Comparison of ENCODE assay signal across 8 cellular contexts in the genomic region with DNA sequence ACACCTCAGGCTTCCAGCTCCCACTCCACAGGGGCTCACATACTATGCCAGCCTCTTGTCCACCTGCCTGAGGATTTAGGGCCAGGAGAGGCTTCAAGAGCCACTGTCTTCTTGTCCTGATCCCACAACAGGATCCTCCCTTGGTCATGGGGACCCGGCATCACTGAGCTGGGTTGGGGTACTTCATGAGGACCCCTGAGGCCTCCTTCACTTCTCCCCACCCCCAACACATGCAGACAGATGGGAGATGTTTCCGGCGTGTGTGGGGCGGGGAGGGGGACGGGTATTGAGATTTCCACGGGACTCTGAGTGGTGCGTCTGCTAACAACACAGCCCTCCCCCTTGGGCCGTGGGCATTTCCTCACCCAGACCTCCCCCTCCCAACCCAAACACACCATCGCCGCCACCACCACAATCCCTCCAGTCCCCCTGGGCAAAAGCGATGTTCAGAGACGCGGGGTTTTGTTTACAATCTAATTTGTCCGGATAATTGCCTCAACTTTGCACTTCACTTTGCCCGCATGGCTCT. TPM values are rescaled to one million over a fixed set of nuclear protein-coding genes. Genes with fewer than 3 reads are reported as not detected.
DNase-seq lines count a peak whose midpoint lies in the region; ATAC-seq and TF ChIP-seq lines count a peak whose summit lies in the region.

No MANE protein-coding gene starts in this region.

- H3K9ac ChIP-seq in DND-41 (ENCODE audit: low read depth, low read length) (peak overlapping the region; percentile 76), endocrine pancreas (ENCODE audit: control insufficient read depth, insufficient read depth, low read length) (peak overlapping the region; percentile 2)

- TF ChIP-seq CTCF in DND-41 (IDR thresholded peaks at IDR 0.05; ENCODE audit: borderline replicate concordance, extremely low read depth, low read length, poor library complexity, severe bottlenecking) (no peak), ovary (IDR thresholded peaks at IDR 0.05) (no peak)

- intact Hi-C loops in ovary (cut with DNase I) = no loop called here

- H2AFZ ChIP-seq in DND-41 (ENCODE audit: low read depth, low read length) = peak overlapping the region; percentile 72

- H3K4me1 ChIP-seq in DND-41 (ENCODE audit: insufficient read depth, low read length) (peaks cover 46% of the 10 kb centered on the region), endocrine pancreas (ENCODE audit: control insufficient read depth, insufficient read depth, low read length) (no peaks in the 10 kb centered on the region), ovary (ENCODE audit: insufficient read depth) (peaks cover 2% of the 10 kb centered on the region)

- 8 to 20% (median 13%) methylated on average over 15 of the region's 15 CpGs for WGBS in ovary, 3 donors

- TF ChIP-seq EP300 in ovary (IDR thresholded peaks at IDR 0.05) = no peak

- peak; percentile 30; the same call in 2 of the 3 replicates for ATAC-seq in DND-41 (ENCODE audit: insufficient read depth, low read depth)

- peaks cover 33% of the 10 kb centered on the region for H4K20me1 ChIP-seq in DND-41 (ENCODE audit: insufficient read depth, low read length)

- H3K4me2 ChIP-seq in DND-41 (ENCODE audit: insufficient read depth, low read length) = peak overlapping the region; percentile 84

- H3K36me3 ChIP-seq in DND-41 (ENCODE audit: insufficient read depth, low read length) = peaks cover 5% of the 10 kb centered on the region
- H3K36me3 ChIP-seq in endocrine pancreas (ENCODE audit: control insufficient read depth, insufficient read depth, low read length) = no peaks in the 10 kb centered on the region
- no peaks in the 10 kb centered on the region for H3K36me3 ChIP-seq in ovary

- peaks cover 54% of the 10 kb centered on the region for H3K79me2 ChIP-seq in DND-41 (ENCODE audit: insufficient read depth, low read length)

- no peaks in the 10 kb centered on the region for H3K27me3 ChIP-seq in DND-41 (ENCODE audit: insufficient read depth, low read length, poor library complexity)
- no peaks in the 10 kb centered on the region for H3K27me3 ChIP-seq in endocrine pancreas (ENCODE audit: control insufficient read depth, insufficient read depth, low read length)
- H3K27me3 ChIP-seq in ovary = no peaks in the 10 kb centered on the region

- no peaks in the 10 kb centered on the region for H3K9me3 ChIP-seq in DND-41 (ENCODE audit: insufficient read depth, low read length, severe bottlenecking)
- no peaks in the 10 kb centered on the region for H3K9me3 ChIP-seq in endocrine pancreas (ENCODE audit: control insufficient read depth, low read length)
- no peaks in the 10 kb centered on the region for H3K9me3 ChIP-seq in ovary

- peak; percentile 62 for DNase-seq in DND-41
- DNase-seq in NCI-H69 (lab: John Stamatoyannopoulos, UW) = peak; percentile 87
- DNase-seq in ovary = peak in 2 of 5 donors; percentile 31 to 40
- DNase-seq in ureter (ENCODE audit: low spot score) = no peak
- DNase-seq in LoVo (ENCODE audit: low spot score) = no peak
- no peak for DNase-seq in NCI-H128 (lab: John Stamatoyannopoulos, UW; ENCODE audit: unreplicated experiment)
- no peak for DNase-seq in NCI-H1930 (lab: John Stamatoyannopoulos, UW)

- TF ChIP-seq POLR2A in ovary (IDR thresholded peaks at IDR 0.05) = no peak

- H3K27ac ChIP-seq in DND-41 (ENCODE audit: low read length) (peak overlapping the region; percentile 71), ovary (no peak overlapping the region)

- H3K4me3 ChIP-seq in DND-41 (ENCODE audit: low read depth in 1 of 2, low read length in 2 of 2) (peak overlapping the region; percentile 62 to 89), endocrine pancreas (ENCODE audit: control insufficient read depth, insufficient read depth, low read length) (no peak overlapping the region), ovary (peak overlapping the region; percentile 95)

RNA-seq across cellular contexts. Expression of a gene that starts 0.9 kb away (rescaled TPM):
- total RNA-seq in ovary (10 to 100 TPM in 5 of 7 donors, 1 to 10 TPM in 2; 4.8 to 37.4 (median 22.3) TPM), ureter (25.1 TPM)
- 10 to 100 TPM in 1 of 2 donors, 1 to 10 TPM in 1; 2.3 to 13.3 TPM for polyA plus RNA-seq in ovary

Comparison
In these comparisons a context has a peak if more than half of its experiments do, and no peak if none do; other contexts are left out.
1. DNase-seq: peak in DND-41 (single experiment) and NCI-H69 (single experiment); none in ureter (single experiment), LoVo (single experiment), NCI-H128 (single experiment) and NCI-H1930 (0 of 2).